8 cellular contexts compared by ENCODE assay signal in the genomic region with DNA sequence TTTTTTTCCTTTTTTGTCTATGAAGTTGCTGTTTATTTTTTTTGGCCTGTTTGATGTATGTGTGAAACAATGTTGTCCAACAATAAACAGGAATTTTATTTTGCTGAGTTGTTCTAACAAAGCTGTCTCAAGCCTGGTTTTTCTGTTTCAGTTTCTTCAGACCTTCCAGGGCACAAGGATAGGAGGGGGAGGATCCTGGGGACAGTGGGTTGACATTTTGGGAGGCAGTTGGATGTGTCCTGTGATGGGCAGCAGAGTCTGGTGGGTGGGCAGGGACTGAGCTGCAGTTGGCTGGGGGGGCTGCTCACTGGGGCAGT. TPM values are rescaled to one million over a fixed set of nuclear protein-coding genes. Genes with fewer than 3 reads are reported as not detected.
A peak's percentile ranks its signal among the peaks of the same experiment; 100 is the strongest.
DNase-seq lines count a peak whose midpoint lies in the region; FAIRE-seq and TF ChIP-seq lines count a peak whose summit lies in the region.
"Not testable (repeated sequence)": the region's sequence is repeated elsewhere in the genome, so short reads cannot be mapped to it uniquely, and the experiment has no call there.

No MANE protein-coding gene starts in this region.

- FAIRE-seq in astrocyte (lab: Jason Lieb, UNC): not testable (repeated sequence)

- peaks cover 53% of the 10 kb centered on the region for H3K4me1 ChIP-seq in astrocyte (ENCODE audit: insufficient read depth, low read length)
- H3K4me1 ChIP-seq in esophagus squamous epithelium: peaks cover 30 to 56% (median 33%) of the 10 kb centered on the region in 3 donors
- H3K4me1 ChIP-seq in skeletal muscle satellite cell (ENCODE audit: control insufficient read depth, insufficient read depth, low read length): peaks cover 38% of the 10 kb centered on the region
- H3K4me1 ChIP-seq in uterus: peaks cover 0 to 13% of the 10 kb centered on the region in 2 donors

- peaks cover 12% of the 10 kb centered on the region for H3K36me3 ChIP-seq in astrocyte (ENCODE audit: insufficient read depth, low read length)
- H3K36me3 ChIP-seq in esophagus squamous epithelium: peaks cover 6 to 33% (median 7%) of the 10 kb centered on the region in 3 donors
- peaks cover 29% of the 10 kb centered on the region for H3K36me3 ChIP-seq in skeletal muscle satellite cell (ENCODE audit: insufficient read depth, low read length)
- H3K36me3 ChIP-seq in uterus: not testable (repeated sequence)

- POLR2A ChIA-PET in activated CD4-positive, alpha-beta T cell treated with anti-CD3 and anti-CD28 coated beads, Interleukin-2, amount 10 ng/mL, durations not matched to agents 7 days and 5 days (lab: Charles Lee): interaction anchor here (0.7 to 1.8 kb wide), 3 partner anchors 38 to 100 kb away, joined by 4 to 7 read pairs (median 5); no protein-coding TSS in a partner anchor

- peaks cover 32% of the 10 kb centered on the region for H3K4me1 Mint-ChIP-seq in activated CD4-positive, alpha-beta T cell treated with anti-CD3 and anti-CD28 coated beads, Interleukin-2, amount 10 ng/mL, durations not matched to agents 7 days and 5 days
- peaks cover 40% of the 10 kb centered on the region for H3K4me1 Mint-ChIP-seq in astrocyte (ENCODE audit: low read depth, unreplicated experiment)
- H3K4me1 Mint-ChIP-seq in mesothelial cell of epicardium: peaks cover 27% of the 10 kb centered on the region

- DNase-seq in ELR (ENCODE audit: low read depth): peak; percentile 27
- not testable (repeated sequence) for DNase-seq in NB4 (ENCODE audit: low read depth); activated CD4-positive, alpha-beta T cell treated with anti-CD3 and anti-CD28 coated beads, Interleukin-2, amount 10 ng/mL, durations not matched to agents 7 days and 5 days; astrocyte (ENCODE audit: low read depth); esophagus squamous epithelium (lab: John Stamatoyannopoulos, UW); mesothelial cell of epicardium (ENCODE audit: low spot score in 2 of 2, unreplicated experiment in 2 of 2); uterus

- not testable (repeated sequence) for H3K9me3 Mint-ChIP-seq in activated CD4-positive, alpha-beta T cell treated with anti-CD3 and anti-CD28 coated beads, Interleukin-2, amount 10 ng/mL, durations not matched to agents 7 days and 5 days; astrocyte (ENCODE audit: unreplicated experiment); mesothelial cell of epicardium

- H3K27ac Mint-ChIP-seq in activated CD4-positive, alpha-beta T cell treated with anti-CD3 and anti-CD28 coated beads, Interleukin-2, amount 10 ng/mL, durations not matched to agents 7 days and 5 days: peak overlapping the region; percentile 91
- H3K27ac Mint-ChIP-seq in astrocyte (ENCODE audit: unreplicated experiment): peak overlapping the region; percentile 87
- peak overlapping the region; percentile 94 for H3K27ac Mint-ChIP-seq in mesothelial cell of epicardium

- peak overlapping the region; percentile 41 for H3K4me2 ChIP-seq in astrocyte (ENCODE audit: low read length)
- not testable (repeated sequence) for H3K4me2 ChIP-seq in skeletal muscle satellite cell (ENCODE audit: low read length)

- peaks cover 49% of the 10 kb centered on the region for H3K79me2 ChIP-seq in astrocyte (ENCODE audit: insufficient read depth, low read length)

- not testable (repeated sequence) for H3K27me3 Mint-ChIP-seq in activated CD4-positive, alpha-beta T cell treated with anti-CD3 and anti-CD28 coated beads, Interleukin-2, amount 10 ng/mL, durations not matched to agents 7 days and 5 days; astrocyte (ENCODE audit: low read depth, unreplicated experiment); mesothelial cell of epicardium (ENCODE audit: low read depth)

- H3K4me3 Mint-ChIP-seq in activated CD4-positive, alpha-beta T cell treated with anti-CD3 and anti-CD28 coated beads, Interleukin-2, amount 10 ng/mL, durations not matched to agents 7 days and 5 days: peak overlapping the region; percentile 56
- peak overlapping the region; percentile 67 for H3K4me3 Mint-ChIP-seq in astrocyte (ENCODE audit: unreplicated experiment)
- peak overlapping the region; percentile 47 for H3K4me3 Mint-ChIP-seq in mesothelial cell of epicardium

- H3K9ac ChIP-seq in astrocyte (ENCODE audit: low read length) (peak overlapping the region; percentile 36), skeletal muscle satellite cell (ENCODE audit: low read depth, low read length) (peak overlapping the region; percentile 33)

- H3K27ac ChIP-seq in astrocyte (ENCODE audit: low read depth, low read length) (peak overlapping the region; percentile 41), esophagus squamous epithelium (peak overlapping the region; percentile 61 to 100 (median 75)), uterus (peak overlapping the region; percentile 29 to 99)

- H3K4me3 ChIP-seq in NB4 (ENCODE audit: low read depth, low read length): peak overlapping the region; percentile 17
- H3K4me3 ChIP-seq in astrocyte (ENCODE audit: insufficient read depth, low read depth, low read length); esophagus squamous epithelium; skeletal muscle satellite cell (ENCODE audit: low read length); uterus: not testable (repeated sequence)

- H3K9me3 ChIP-seq in astrocyte (ENCODE audit: insufficient read depth, low read depth, low read length); esophagus squamous epithelium; skeletal muscle satellite cell (replicated peaks; ENCODE audit: low read length); uterus: not testable (repeated sequence)

- H3K36me3 Mint-ChIP-seq in activated CD4-positive, alpha-beta T cell treated with anti-CD3 and anti-CD28 coated beads, Interleukin-2, amount 10 ng/mL, durations not matched to agents 7 days and 5 days (ENCODE audit: low read depth): peaks cover 40% of the 10 kb centered on the region
- H3K36me3 Mint-ChIP-seq in astrocyte (ENCODE audit: low read depth, unreplicated experiment) (peaks cover 12% of the 10 kb centered on the region), mesothelial cell of epicardium (peaks cover 15% of the 10 kb centered on the region)

- intact Hi-C loops in esophagus squamous epithelium (cut with DNase I); uterus (cut with DNase I; ENCODE audit: low total_unique reads): not testable (repeated sequence)

- not testable (repeated sequence) for H2AFZ ChIP-seq in astrocyte (ENCODE audit: low read depth, low read length)

- CTCF ChIA-PET in activated CD4-positive, alpha-beta T cell treated with anti-CD3 and anti-CD28 coated beads, Interleukin-2, amount 10 ng/mL, durations not matched to agents 7 days and 5 days (lab: Charles Lee): interaction anchor here (1.0 to 8.5 kb wide), 30 partner anchors 11 to 602 kb away, joined by 3 to 167 read pairs (median 7); a partner anchor contains a TSS

- not testable (repeated sequence) for TF ChIP-seq POLR2A in NB4 (IDR thresholded peaks at IDR 0.05; ENCODE audit: extremely low read depth, insufficient read length); esophagus squamous epithelium (IDR thresholded peaks at IDR 0.05); uterus (IDR thresholded peaks at IDR 0.05)

- not testable (repeated sequence) for TF ChIP-seq CTCF in NB4 (IDR thresholded peaks at IDR 0.05; ENCODE audit: low read depth, low read length); astrocyte (IDR thresholded peaks at IDR 0.05; ENCODE audit: insufficient read depth, low read depth, low read length); esophagus squamous epithelium (IDR thresholded peaks at IDR 0.05); mesothelial cell of epicardium (IDR thresholded peaks at IDR 0.05; ENCODE audit: unreplicated experiment); uterus (IDR thresholded peaks at IDR 0.05)

- peaks cover 65% of the 10 kb centered on the region for H4K20me1 ChIP-seq in astrocyte (ENCODE audit: insufficient read depth, low read length)

- H3K27me3 ChIP-seq in astrocyte (ENCODE audit: insufficient read depth, low read length); esophagus squamous epithelium; skeletal muscle satellite cell (ENCODE audit: control insufficient read depth, insufficient read depth, low read length); uterus: not testable (repeated sequence)

RNA-seq across cellular contexts. Expression of a gene that starts 5.1 kb away (rescaled TPM):
- total RNA-seq in activated CD4-positive, alpha-beta T cell treated with anti-CD3 and anti-CD28 coated beads, Interleukin-2, amount 10 ng/mL, durations not matched to agents 7 days and 5 days: 1,000 to 10,000 TPM; 1,700 to 2,208 TPM
- 396 and 469 TPM in 2 replicates for total RNA-seq in astrocyte
- total RNA-seq in esophagus squamous epithelium: 1,000 to 10,000 TPM in 2 of 4 donors, 100 to 1,000 TPM in 2; 670 to 1,121 (median 903) TPM
- 1,098 to 1,149 TPM (median 1,136 TPM) in 3 replicates for total RNA-seq in mesothelial cell of epicardium
- 761 and 825 TPM in 2 replicates for total RNA-seq in skeletal muscle satellite cell (2012; rRNA removed)
- 100 to 1,000 TPM; 693 to 966 (median 818) TPM for total RNA-seq in uterus
